1 cellular context compared by ENCODE assay signal in the genomic region with DNA sequence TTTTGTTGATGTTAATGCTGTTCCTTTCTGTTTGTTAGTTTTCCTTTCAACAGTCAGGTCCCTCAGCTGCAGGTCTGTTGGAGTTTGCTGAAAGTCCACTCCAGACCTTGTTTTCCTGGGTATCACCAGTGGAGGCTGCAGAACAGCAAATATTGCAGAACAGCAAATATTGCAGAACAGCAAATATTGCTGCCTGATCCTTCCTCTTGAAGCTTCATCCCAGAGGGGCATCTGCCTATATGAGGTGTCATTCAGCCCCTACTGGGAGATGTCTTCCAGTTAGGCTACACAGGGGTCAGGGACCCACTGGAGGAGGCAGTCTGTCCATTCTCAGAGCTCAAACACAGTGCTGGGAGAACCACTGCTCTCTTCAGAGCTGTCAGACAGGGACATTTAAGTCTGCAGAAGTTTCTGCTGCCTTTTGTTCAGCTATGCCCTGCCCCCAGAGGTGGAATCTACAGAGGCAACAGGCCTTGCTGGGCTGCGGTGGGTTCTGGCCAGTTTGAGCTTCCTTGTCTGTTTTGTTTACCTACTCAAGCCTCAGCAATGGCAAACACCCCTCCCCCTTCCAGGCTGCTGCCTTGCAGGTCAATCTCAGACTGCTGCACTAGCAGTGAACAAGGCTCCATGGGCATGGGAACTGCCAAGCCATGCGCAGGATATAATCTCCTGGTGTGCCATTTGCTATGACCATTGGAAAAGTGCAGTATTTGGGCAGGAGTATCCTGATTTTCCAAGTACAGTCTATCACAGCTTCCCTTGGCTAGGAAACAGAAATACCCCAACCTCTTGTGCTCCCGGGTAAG.
A peak's percentile ranks its signal among the peaks of the same experiment; 100 is the strongest.
TF ChIP-seq lines count a peak whose summit lies in the region.

No MANE protein-coding gene starts in this region.

TF ChIP-seq in HepG2, 621 proteins besides CTCF, POLR2A, EP300 and RAD21 (continued from another document and continues in another):
- TF ChIP-seq THAP7 (CRISPR knock-in tag; IDR thresholded peaks at IDR 0.05) (peak; percentile 38; the same call in 1 of the 2 replicates), TCF7 (IDR thresholded peaks at IDR 0.05; ENCODE audit: low read depth) (peak; percentile 53; the same call in 1 of the 2 replicates), MIER2 (CRISPR knock-in tag; IDR thresholded peaks at IDR 0.05) (peak; percentile 45; the same call in 1 of the 2 replicates), RERE (CRISPR knock-in tag; IDR thresholded peaks at IDR 0.05; ENCODE audit: low read depth) (peak; percentile 70), EED (CRISPR knock-in tag; IDR thresholded peaks at IDR 0.05) (peak; percentile 92), GABPB1 (CRISPR knock-in tag; IDR thresholded peaks at IDR 0.05) (peak; percentile 34; the same call in 1 of the 2 replicates), ZBTB42 (CRISPR knock-in tag; IDR thresholded peaks at IDR 0.05) (0 out of 2 replicates have a peak, but pooled peaks have one; percentile 54), FOXA3 (CRISPR knock-in tag; IDR thresholded peaks at IDR 0.05) (peak; percentile 92), ZMYM3 (CRISPR knock-in tag; IDR thresholded peaks at IDR 0.05) (0 out of 2 replicates have a peak, but pooled peaks have one; percentile 30), RXRA (CRISPR knock-in tag; IDR thresholded peaks at IDR 0.05) (peak; percentile 46; the same call in 1 of the 2 replicates), ZNF782 (CRISPR knock-in tag; IDR thresholded peaks at IDR 0.05; ENCODE audit: borderline replicate concordance) (peak; percentile 45; the same call in 1 of the 2 replicates), ZNF292 (CRISPR knock-in tag; IDR thresholded peaks at IDR 0.05; ENCODE audit: borderline replicate concordance, low read depth) (peak; percentile 75), HMGXB3 (CRISPR knock-in tag; IDR thresholded peaks at IDR 0.05; ENCODE audit: borderline replicate concordance) (peak; percentile 58; the same call in 1 of the 2 replicates), IRF2 (CRISPR knock-in tag; IDR thresholded peaks at IDR 0.05) (peak; percentile 52; the same call in 1 of the 2 replicates), MTA1 (CRISPR knock-in tag; IDR thresholded peaks at IDR 0.05; ENCODE audit: borderline replicate concordance) (peak; percentile 88), KDM6A (CRISPR knock-in tag; IDR thresholded peaks at IDR 0.05; ENCODE audit: low read depth) (peak; percentile 83), ZNF891 (CRISPR knock-in tag; IDR thresholded peaks at IDR 0.05) (peak; percentile 79; the same call in 1 of the 2 replicates), ZNF572 (CRISPR knock-in tag; IDR thresholded peaks at IDR 0.05) (0 out of 2 replicates have a peak, but pooled peaks have one; percentile 26), PRDM15 (CRISPR knock-in tag; IDR thresholded peaks at IDR 0.05) (peak; percentile 91)
- TF ChIP-seq, protein P1, sequence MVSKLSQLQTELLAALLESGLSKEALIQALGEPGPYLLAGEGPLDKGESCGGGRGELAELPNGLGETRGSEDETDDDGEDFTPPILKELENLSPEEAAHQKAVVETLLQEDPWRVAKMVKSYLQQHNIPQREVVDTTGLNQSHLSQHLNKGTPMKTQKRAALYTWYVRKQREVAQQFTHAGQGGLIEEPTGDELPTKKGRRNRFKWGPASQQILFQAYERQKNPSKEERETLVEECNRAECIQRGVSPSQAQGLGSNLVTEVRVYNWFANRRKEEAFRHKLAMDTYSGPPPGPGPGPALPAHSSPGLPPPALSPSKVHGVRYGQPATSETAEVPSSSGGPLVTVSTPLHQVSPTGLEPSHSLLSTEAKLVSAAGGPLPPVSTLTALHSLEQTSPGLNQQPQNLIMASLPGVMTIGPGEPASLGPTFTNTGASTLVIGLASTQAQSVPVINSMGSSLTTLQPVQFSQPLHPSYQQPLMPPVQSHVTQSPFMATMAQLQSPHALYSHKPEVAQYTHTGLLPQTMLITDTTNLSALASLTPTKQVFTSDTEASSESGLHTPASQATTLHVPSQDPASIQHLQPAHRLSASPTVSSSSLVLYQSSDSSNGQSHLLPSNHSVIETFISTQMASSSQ (IDR thresholded peaks at IDR 0.05; ENCODE audit: low read depth) = peak; percentile 31; the same call in 1 of the 2 replicates
- TF ChIP-seq, protein P1 (CRISPR knock-in tag; IDR thresholded peaks at IDR 0.05; ENCODE audit: borderline replicate concordance) = peak; percentile 45; the same call in 1 of the 2 replicates
- TF ChIP-seq, protein P2, sequence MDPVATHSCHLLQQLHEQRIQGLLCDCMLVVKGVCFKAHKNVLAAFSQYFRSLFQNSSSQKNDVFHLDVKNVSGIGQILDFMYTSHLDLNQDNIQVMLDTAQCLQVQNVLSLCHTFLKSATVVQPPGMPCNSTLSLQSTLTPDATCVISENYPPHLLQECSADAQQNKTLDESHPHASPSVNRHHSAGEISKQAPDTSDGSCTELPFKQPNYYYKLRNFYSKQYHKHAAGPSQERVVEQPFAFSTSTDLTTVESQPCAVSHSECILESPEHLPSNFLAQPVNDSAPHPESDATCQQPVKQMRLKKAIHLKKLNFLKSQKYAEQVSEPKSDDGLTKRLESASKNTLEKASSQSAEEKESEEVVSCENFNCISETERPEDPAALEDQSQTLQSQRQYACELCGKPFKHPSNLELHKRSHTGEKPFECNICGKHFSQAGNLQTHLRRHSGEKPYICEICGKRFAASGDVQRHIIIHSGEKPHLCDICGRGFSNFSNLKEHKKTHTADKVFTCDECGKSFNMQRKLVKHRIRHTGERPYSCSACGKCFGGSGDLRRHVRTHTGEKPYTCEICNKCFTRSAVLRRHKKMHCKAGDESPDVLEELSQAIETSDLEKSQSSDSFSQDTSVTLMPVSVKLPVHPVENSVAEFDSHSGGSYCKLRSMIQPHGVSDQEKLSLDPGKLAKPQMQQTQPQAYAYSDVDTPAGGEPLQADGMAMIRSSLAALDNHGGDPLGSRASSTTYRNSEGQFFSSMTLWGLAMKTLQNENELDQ (CRISPR knock-in tag; IDR thresholded peaks at IDR 0.05; ENCODE audit: borderline replicate concordance) = 0 out of 2 replicates have a peak, but pooled peaks have one; percentile 57
- TF ChIP-seq, protein P3, sequence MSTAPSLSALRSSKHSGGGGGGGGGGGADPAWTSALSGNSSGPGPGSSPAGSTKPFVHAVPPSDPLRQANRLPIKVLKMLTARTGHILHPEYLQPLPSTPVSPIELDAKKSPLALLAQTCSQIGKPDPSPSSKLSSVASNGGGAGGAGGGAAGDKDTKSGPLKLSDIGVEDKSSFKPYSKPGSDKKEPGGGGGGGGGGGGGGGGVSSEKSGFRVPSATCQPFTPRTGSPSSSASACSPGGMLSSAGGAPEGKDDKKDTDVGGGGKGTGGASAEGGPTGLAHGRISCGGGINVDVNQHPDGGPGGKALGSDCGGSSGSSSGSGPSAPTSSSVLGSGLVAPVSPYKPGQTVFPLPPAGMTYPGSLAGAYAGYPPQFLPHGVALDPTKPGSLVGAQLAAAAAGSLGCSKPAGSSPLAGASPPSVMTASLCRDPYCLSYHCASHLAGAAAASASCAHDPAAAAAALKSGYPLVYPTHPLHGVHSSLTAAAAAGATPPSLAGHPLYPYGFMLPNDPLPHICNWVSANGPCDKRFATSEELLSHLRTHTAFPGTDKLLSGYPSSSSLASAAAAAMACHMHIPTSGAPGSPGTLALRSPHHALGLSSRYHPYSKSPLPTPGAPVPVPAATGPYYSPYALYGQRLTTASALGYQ (CRISPR knock-in tag; IDR thresholded peaks at IDR 0.05) = peak; percentile 63; the same call in 1 of the 2 replicates
